ENCODE assay signal across 9 cellular contexts in the genomic region with DNA sequence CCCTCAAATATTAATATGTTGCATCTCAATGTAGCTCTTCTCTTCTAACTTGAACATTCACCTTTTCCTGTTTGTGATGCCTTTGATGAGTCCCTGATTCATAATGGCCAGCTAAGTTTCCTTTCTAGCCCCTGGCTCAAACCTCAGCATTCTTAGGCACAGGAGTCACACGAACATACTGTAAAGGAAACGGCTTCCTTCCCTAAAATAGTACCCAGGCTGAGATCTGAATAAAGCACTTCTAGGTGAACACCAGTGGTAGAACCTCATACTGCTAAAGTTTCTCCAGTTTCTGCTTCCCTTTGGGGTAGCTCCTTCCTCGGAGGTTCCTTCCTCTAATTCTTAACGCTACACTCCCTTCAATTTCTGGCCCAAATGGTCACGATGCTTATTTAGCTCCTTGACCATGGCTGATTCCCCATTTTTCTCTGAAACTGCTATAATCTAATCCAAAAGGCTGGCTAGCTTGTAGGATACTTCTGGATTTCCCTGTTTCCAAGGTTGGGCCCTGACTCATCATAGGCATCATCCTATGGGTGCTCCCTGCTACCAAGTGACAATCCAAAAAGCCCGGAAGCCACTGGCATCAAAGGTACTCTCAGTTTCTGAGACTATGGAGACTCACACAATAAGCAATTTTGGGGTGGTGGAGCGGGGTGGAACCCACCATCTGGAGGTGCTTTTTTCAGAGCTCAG. TPM values are rescaled to one million over a fixed set of nuclear protein-coding genes. Genes with fewer than 3 reads are reported as not detected.
DNase-seq lines count a peak whose midpoint lies in the region; ATAC-seq, FAIRE-seq and TF ChIP-seq lines count a peak whose summit lies in the region.
"Had no signal": no experiment of that assay in that cellular context is flagged by ENCODE, and none has a peak within 500 bp of the region (broad histone marks: within the 10 kb centered on the region; RNA-seq: fewer than 3 reads in every experiment).

No MANE protein-coding gene starts in this region.

- in situ Hi-C loops in GM23248 (cut with MboI) = loop anchor here (25.0 kb wide), 1 partner anchor 546 kb away; no protein-coding TSS in a partner anchor

- no peak for TF ChIP-seq CTCF in RWPE1 (conservative IDR thresholded peaks at IDR 0.05; ENCODE audit: low read depth)

- peak overlapping the region; percentile 98 for H3K4me2 ChIP-seq in GM23248 (ENCODE audit: unreplicated experiment)
- peak overlapping the region; percentile 78 for H3K4me2 ChIP-seq in skeletal muscle satellite cell (ENCODE audit: low read length)

- WGBS in GM23248 (ENCODE audit: low coverage in 1 of 2, low lambda C conversion rate in 2 of 2, missing lambda C conversion rate in 2 of 2), 2 experiments = 36% methylated on average over 7 of the region's 7 CpGs

- CTCF ChIA-PET in RWPE1 (lab: Yijun Ruan, JAX) = interaction anchor here (0.6 kb wide), 1 partner anchor 10 kb away, joined by 4 read pairs; no protein-coding TSS in a partner anchor

- H4K20me1 ChIP-seq in GM23248 (ENCODE audit: insufficient read depth) = no peaks in the 10 kb centered on the region

- H3K27me3 ChIP-seq in GM23248 (replicated peaks; ENCODE audit: insufficient read depth) (no peaks in the 10 kb centered on the region), skeletal muscle satellite cell (ENCODE audit: control insufficient read depth, insufficient read depth, low read length) (no peaks in the 10 kb centered on the region)

- H3K4me3 ChIP-seq in GM23248 (peak overlapping the region; percentile 89), skeletal muscle satellite cell (ENCODE audit: low read length) (peak overlapping the region; percentile 51)

- no peak for TF ChIP-seq POLR2A in GM12892 (IDR thresholded peaks at IDR 0.05; ENCODE audit: low read depth, low read length)

- 0 out of 2 replicates have a peak overlapping the region, but pooled peaks have one; percentile 1 for H2AFZ ChIP-seq in GM23248

- POLR2A ChIA-PET in RWPE1 (lab: Yijun Ruan, JAX; ENCODE audit: low non-redundant PET) = interaction anchor here (0.9 to 1.2 kb wide), 2 partner anchors 109 to 119 kb away, joined by 5 read pairs; no protein-coding TSS in a partner anchor

- peaks cover 46% of the 10 kb centered on the region for H3F3A ChIP-seq in GM23248 (ENCODE audit: insufficient read depth)

- peak; percentile 94 for DNase-seq in GM23248
- DNase-seq in RWPE1 (ENCODE audit: low spot score) = peak; percentile 59
- DNase-seq in epithelial cell of prostate (ENCODE audit: low read depth, low spot score) = no peak
- no peak for DNase-seq in frontal cortex (ENCODE audit: low spot score in 2 of 2)
- DNase-seq in H4 (ENCODE audit: low spot score) = no peak
- DNase-seq in GM12892 (ENCODE audit: insufficient read length) = no peak

- H3K27ac ChIP-seq in GM23248 (peak overlapping the region; percentile 98), RWPE1 (peak overlapping the region; percentile 51), epithelial cell of prostate (peak overlapping the region; percentile 94)

- peaks cover 21% of the 10 kb centered on the region; the same call in 1 of the 2 replicates for H3K36me3 ChIP-seq in GM23248 (ENCODE audit: low read depth)
- H3K36me3 ChIP-seq in skeletal muscle satellite cell (ENCODE audit: insufficient read depth, low read length) = peaks cover 33% of the 10 kb centered on the region

- H3K4me1 ChIP-seq in GM23248 (ENCODE audit: insufficient read depth) (peaks cover 69% of the 10 kb centered on the region), skeletal muscle satellite cell (ENCODE audit: control insufficient read depth, insufficient read depth, low read length) (peaks cover 43% of the 10 kb centered on the region)

- FAIRE-seq in frontal cortex (lab: Jason Lieb, UNC) (no peak), GM12892 (lab: Jason Lieb, UNC) (no peak)
- FAIRE-seq: TTC549 had no signal

- H3K9me3 ChIP-seq in GM23248 (ENCODE audit: low read depth) = no peaks in the 10 kb centered on the region
- no peaks in the 10 kb centered on the region for H3K9me3 ChIP-seq in skeletal muscle satellite cell (replicated peaks; ENCODE audit: low read length)

- no peak for ATAC-seq in HG02885 (IDR thresholded peaks at IDR 0.05; ENCODE audit: poor library complexity, unreplicated experiment)

- H3K9ac ChIP-seq in GM23248 = peak overlapping the region; percentile 98
- H3K9ac ChIP-seq in skeletal muscle satellite cell (ENCODE audit: low read depth, low read length) = peak overlapping the region; percentile 72

- H3K9me2 ChIP-seq in GM23248 (ENCODE audit: insufficient read depth) = no peaks in the 10 kb centered on the region

- peaks cover 79% of the 10 kb centered on the region for H3K79me2 ChIP-seq in GM23248 (ENCODE audit: insufficient read depth)

RNA-seq across cellular contexts. Expression of a gene that starts 2.4 kb away (rescaled TPM):
- total RNA-seq in GM23248 (2014; rRNA removed; shearing (Covaris generic)) = 93.5 and 108 TPM in 2 replicates
- 197 and 201 TPM in 2 replicates for polyA plus RNA-seq in GM23248 (2016; fragmentation: Nextera tagmentation; extraction: Ambion mirVana)
- total RNA-seq in skeletal muscle satellite cell (2012; rRNA removed) = 70.0 and 77.1 TPM in 2 replicates
- 41.6 TPM for total RNA-seq in frontal cortex
- 158 and 197 TPM in 2 replicates for total RNA-seq in H4 (2014; rRNA removed; shearing (Covaris generic))
- 29.7 TPM for polyA plus RNA-seq in GM12892 (2012; ENCODE audit: missing spikeins)

RNA-seq across cellular contexts. Expression of a gene that starts 2.5 kb away (rescaled TPM):
- total RNA-seq in GM23248 (2014; rRNA removed; shearing (Covaris generic)) = 12.6 and 21.0 TPM in 2 replicates
- 28.8 and 29.7 TPM in 2 replicates for polyA plus RNA-seq in GM23248 (2016; fragmentation: Nextera tagmentation; extraction: Ambion mirVana)
- 5.3 and 9.4 TPM in 2 replicates for total RNA-seq in skeletal muscle satellite cell (2012; rRNA removed)
- 22.4 TPM for total RNA-seq in frontal cortex
- 21.3 and 23.2 TPM in 2 replicates for total RNA-seq in H4 (2014; rRNA removed; shearing (Covaris generic))
- 15.8 TPM for polyA plus RNA-seq in GM12892 (2012; ENCODE audit: missing spikeins)

Comparison
In these comparisons a context has a peak if more than half of its experiments do, and no peak if none do; other contexts are left out.
1. DNase-seq: peak in GM23248 (single experiment) and RWPE1 (single experiment); none in epithelial cell of prostate (single experiment), frontal cortex (0 of 2), H4 (single experiment) and GM12892 (single experiment).
2. Peak in every context shown above with its lines, with median percentiles within 50 percentile points of each other: H3K27ac ChIP-seq.